ENCODE assay signal across 24 cellular contexts in genomic region chr2:119005081-119005480, GRCh38.
A peak's percentile ranks its signal among the peaks of the same experiment; 100 is the strongest.
DNase-seq lines count a peak whose midpoint lies in the region; ATAC-seq, FAIRE-seq and TF ChIP-seq lines count a peak whose summit lies in the region.
"Had no signal": no experiment of that assay in that cellular context is flagged by ENCODE, and none has a peak within 500 bp of the region (broad histone marks: within the 10 kb centered on the region; RNA-seq: fewer than 3 reads in every experiment).

No MANE protein-coding gene starts in this region.

- no peaks in the 10 kb centered on the region for H3K4me1 Mint-ChIP-seq in osteocyte (ENCODE audit: unreplicated experiment)
- no peaks in the 10 kb centered on the region for H3K4me1 Mint-ChIP-seq in stimulated activated effector memory CD8-positive, alpha-beta T cell treated with anti-CD3 and anti-CD28 coated beads, Interleukin-12 subunit alpha, Interleukin-12 subunit beta, amount 100 ng/mL, for 72 hours
- H3K4me1 Mint-ChIP-seq: CD4-positive, alpha-beta memory T cell; stimulated activated memory B cell treated with anti-CD40 and anti-IgM and Interleukin-4, amounts not matched to agents 10 μg/mL and 1 μg/mL and 100 μg/mL, for 72 hours had no signal

- CTCF ChIA-PET in GM12878 (lab: Yijun Ruan, JAX), result interaction anchor here (1.2 to 1.6 kb wide), 3 partner anchors 18 to 124 kb away, joined by 4 to 5 read pairs (median 5); no protein-coding TSS in a partner anchor

- H3K4me2 ChIP-seq in GM12878 (ENCODE audit: control insufficient read depth, insufficient read depth), result no peak overlapping the region

- peaks cover 0 to 2% of the 10 kb centered on the region in 2 experiments; a peak in 2 of 4 replicates for H3K27me3 ChIP-seq in GM12878 (replicated peaks in 1 of 2; ENCODE audit: control insufficient read depth in 2 of 2, insufficient read depth in 2 of 2, low read length in 1 of 2)

- DNase-seq in H4 (ENCODE audit: low spot score) (peak; percentile 72), NOMO-1 (lab: John Stamatoyannopoulos, UW; ENCODE audit: unreplicated experiment in 2 of 2) (peak; percentile 67 to 81), GM12878 (ENCODE audit: low read depth, low spot score) (no peak), osteocyte (ENCODE audit: extremely low spot score, unreplicated experiment) (peak; percentile 66), putamen (ENCODE audit: low spot score) (no peak), NCI-H526 treated with DMSO at 0.1 percent for 48 hours (lab: John Stamatoyannopoulos, UW) (no peak), left cardiac atrium (no peak)
- no peak for DNase-seq in stimulated activated effector memory CD8-positive, alpha-beta T cell treated with anti-CD3 and anti-CD28 coated beads, Interleukin-12 subunit alpha, Interleukin-12 subunit beta, amount 100 ng/mL, for 72 hours (ENCODE audit: low spot score in 2 of 2)
- DNase-seq: activated CD4-positive, alpha-beta T cell treated with anti-CD3 and anti-CD28 coated beads for 48 hours; activated gamma-delta T cell treated with Interleukin-2 at 50 U/mL for 16 hours; CD4-positive, alpha-beta memory T cell; erythroblast; NCI-H1105 treated with DMSO at 0.1 percent for 48 hours; NCI-H2171 treated with DMSO at 0.1 percent for 48 hours; NCI-H774; right cardiac atrium; stimulated activated CD4-positive, alpha-beta T cell treated with anti-CD3 and anti-CD28 coated beads, Interleukin-15, amount 100 ng/mL, for 24 hours had no signal

- H2AFZ ChIP-seq in GM12878 (ENCODE audit: control insufficient read depth, low read depth, low read length), result no peak overlapping the region

- no peak overlapping the region for H3K4me3 Mint-ChIP-seq in osteocyte (ENCODE audit: unreplicated experiment)
- no peak overlapping the region for H3K4me3 Mint-ChIP-seq in stimulated activated effector memory CD8-positive, alpha-beta T cell treated with anti-CD3 and anti-CD28 coated beads, Interleukin-12 subunit alpha, Interleukin-12 subunit beta, amount 100 ng/mL, for 72 hours
- H3K4me3 Mint-ChIP-seq: CD4-positive, alpha-beta memory T cell; stimulated activated memory B cell treated with anti-CD40 and anti-IgM and Interleukin-4, amounts not matched to agents 10 μg/mL and 1 μg/mL and 100 μg/mL, for 72 hours had no signal

- H3K9me3 Mint-ChIP-seq in osteocyte (ENCODE audit: unreplicated experiment), result no peaks in the 10 kb centered on the region
- peaks cover 2% of the 10 kb centered on the region for H3K9me3 Mint-ChIP-seq in stimulated activated effector memory CD8-positive, alpha-beta T cell treated with anti-CD3 and anti-CD28 coated beads, Interleukin-12 subunit alpha, Interleukin-12 subunit beta, amount 100 ng/mL, for 72 hours
- H3K9me3 Mint-ChIP-seq: stimulated activated memory B cell treated with anti-CD40 and anti-IgM and Interleukin-4, amounts not matched to agents 10 μg/mL and 1 μg/mL and 100 μg/mL, for 72 hours had no signal

- H3K79me2 ChIP-seq in GM12878 (ENCODE audit: control insufficient read depth, insufficient read depth, low read length), result no peaks in the 10 kb centered on the region

- RAD21 ChIA-PET in GM12878 (lab: Charles Lee; ENCODE audit: unreplicated experiment), result interaction anchor here (0.7 to 1.6 kb wide), 4 partner anchors 14 to 124 kb away, joined by 3 to 5 read pairs (median 3); no protein-coding TSS in a partner anchor

- no peaks in the 10 kb centered on the region for H3K36me3 Mint-ChIP-seq in osteocyte (ENCODE audit: unreplicated experiment)
- no peaks in the 10 kb centered on the region for H3K36me3 Mint-ChIP-seq in stimulated activated effector memory CD8-positive, alpha-beta T cell treated with anti-CD3 and anti-CD28 coated beads, Interleukin-12 subunit alpha, Interleukin-12 subunit beta, amount 100 ng/mL, for 72 hours
- H3K36me3 Mint-ChIP-seq: CD4-positive, alpha-beta memory T cell; stimulated activated memory B cell treated with anti-CD40 and anti-IgM and Interleukin-4, amounts not matched to agents 10 μg/mL and 1 μg/mL and 100 μg/mL, for 72 hours had no signal

- H3K27ac Mint-ChIP-seq in osteocyte (ENCODE audit: unreplicated experiment), result no peak overlapping the region
- H3K27ac Mint-ChIP-seq in stimulated activated effector memory CD8-positive, alpha-beta T cell treated with anti-CD3 and anti-CD28 coated beads, Interleukin-12 subunit alpha, Interleukin-12 subunit beta, amount 100 ng/mL, for 72 hours, result no peak overlapping the region
- H3K27ac Mint-ChIP-seq: CD4-positive, alpha-beta memory T cell; stimulated activated memory B cell treated with anti-CD40 and anti-IgM and Interleukin-4, amounts not matched to agents 10 μg/mL and 1 μg/mL and 100 μg/mL, for 72 hours had no signal

- H3K27me3 Mint-ChIP-seq in osteocyte (ENCODE audit: unreplicated experiment), result peaks cover 4% of the 10 kb centered on the region

- H3K4me3 ChIP-seq in GM12878, result no peak overlapping the region
- H3K4me3 ChIP-seq: adrenal gland, cardiac muscle cell, K562, thoracic aorta had no signal

- in situ Hi-C loops in GM12878 (cut with MboI), result no loop called here

- no TSS peak for BruUV-seq in GM12878 (replicated peaks; lab: Mats Ljungman, UMichigan)

- POLR2A ChIA-PET in GM12878 (lab: Charles Lee), result no interaction called here

- H3K27ac ChIP-seq in GM12878 (ENCODE audit: control insufficient read depth, insufficient read depth), result no peak overlapping the region
- H3K27ac ChIP-seq: adrenal gland, cardiac muscle cell, RWPE1, thoracic aorta had no signal

- TF ChIP-seq EP300 in GM12878 (IDR thresholded peaks at IDR 0.05; ENCODE audit: borderline replicate concordance in 1 of 2, control insufficient read depth in 1 of 2, low read depth in 2 of 2, low read length in 2 of 2), result no peak

- H3K9ac ChIP-seq in GM12878 (ENCODE audit: control insufficient read depth, insufficient read depth, low read length), result no peak overlapping the region

- WGBS in GM12878 (ENCODE audit: insufficient coverage, insufficient replicate concordance, low lambda C conversion rate, missing lambda C conversion rate), result 24% methylated on average over 5 of the region's 5 CpGs

- no peaks in the 10 kb centered on the region for H3K4me1 ChIP-seq in GM12878 (ENCODE audit: control insufficient read depth, insufficient read depth, low read length)
- H3K4me1 ChIP-seq: adrenal gland had no signal

- no peak for TF ChIP-seq POLR2A in GM12878 (IDR thresholded peaks at IDR 0.05; ENCODE audit: low read depth, low read length)

- H3K36me3 ChIP-seq in GM12878 (ENCODE audit: control insufficient read depth in 2 of 2, insufficient read depth in 2 of 2, low read length in 1 of 2), result no peaks in the 10 kb centered on the region
- H3K36me3 ChIP-seq: adrenal gland, cardiac muscle cell, thoracic aorta had no signal

- no peaks in the 10 kb centered on the region for H3K9me3 ChIP-seq in GM12878 (replicated peaks; ENCODE audit: control insufficient read depth, insufficient read depth, low read length)
- H3K9me3 ChIP-seq: adrenal gland, thoracic aorta had no signal

- intact Hi-C loops in GM12878 (cut with micrococcal nuclease; ENCODE audit: unreplicated experiment), result no loop called here
- intact Hi-C loops in left cardiac atrium (cut with DNase I), result no loop called here

- TF ChIP-seq RAD21 in GM12878 (IDR thresholded peaks at IDR 0.05; ENCODE audit: insufficient read depth, low read depth, low read length), result no peak

- SMC1A ChIA-PET in GM12878 (lab: Charles Lee; ENCODE audit: uncharacterized antibody, unreplicated experiment), result interaction anchor here (0.8 to 1.1 kb wide), 3 partner anchors 18 to 123 kb away, joined by 3 read pairs; no protein-coding TSS in a partner anchor

- no peak for TF ChIP-seq CTCF in GM12878 (IDR thresholded peaks at IDR 0.05 in 2 of 3, conservative IDR thresholded peaks at IDR 0.05 in 1 of 3; ENCODE audit: control insufficient read depth in 2 of 3, extremely low read depth in 1 of 3, insufficient read depth in 1 of 3, low read depth in 3 of 3, low read length in 3 of 3)
- TF ChIP-seq CTCF in osteocyte (IDR thresholded peaks at IDR 0.05), result no peak

- no peak for FAIRE-seq in GM12878 (lab: Jason Lieb, UNC)
- FAIRE-seq: GM12892, K562 had no signal

- ATAC-seq in GM12878 (peak; percentile 66), left cardiac atrium (no peak)
- ATAC-seq in stimulated activated effector memory CD8-positive, alpha-beta T cell treated with anti-CD3 and anti-CD28 coated beads, Interleukin-12 subunit alpha, Interleukin-12 subunit beta, amount 100 ng/mL, for 72 hours, result no peak
- ATAC-seq: K562; right cardiac atrium; stimulated activated memory B cell treated with anti-CD40 and anti-IgM and Interleukin-4, amounts not matched to agents 10 μg/mL and 1 μg/mL and 100 μg/mL, for 72 hours had no signal

- no peaks in the 10 kb centered on the region for H4K20me1 ChIP-seq in GM12878 (ENCODE audit: control insufficient read depth, insufficient read depth)

TF ChIP-seq in GM12878, 131 proteins besides CTCF, POLR2A, EP300 and RAD21 (continues in another document):
- TF ChIP-seq ASH2L (IDR thresholded peaks at IDR 0.05; ENCODE audit: borderline replicate concordance, low read depth), result no peak
- no peak for TF ChIP-seq FOXM1 (IDR thresholded peaks at IDR 0.05; ENCODE audit: low read depth, low read length)
- peak; percentile 14; the same call in 1 of the 2 replicates for TF ChIP-seq ATF7 (IDR thresholded peaks at IDR 0.05; ENCODE audit: low read depth)
- TF ChIP-seq HCFC1 (IDR thresholded peaks at IDR 0.05; ENCODE audit: low read length), result no peak
- TF ChIP-seq BACH1 (IDR thresholded peaks at IDR 0.05; ENCODE audit: borderline replicate concordance), result no peak
- no peak for TF ChIP-seq CBX3 (IDR thresholded peaks at IDR 0.05; ENCODE audit: borderline replicate concordance, low read depth)
- no peak for TF ChIP-seq BMI1 (IDR thresholded peaks at IDR 0.05; ENCODE audit: borderline replicate concordance)
- TF ChIP-seq SUPT20H (IDR thresholded peaks at IDR 0.05; ENCODE audit: borderline replicate concordance, control insufficient read depth, low read depth, low read length), result no peak

Comparison
In these comparisons a context has a peak if more than half of its experiments do, and no peak if none do; other contexts are left out.
1. DNase-seq: peak in H4 (single experiment), NOMO-1 (2 of 2) and osteocyte (single experiment); none in GM12878 (single experiment), putamen (single experiment), NCI-H526 treated with DMSO at 0.1 percent for 48 hours (single experiment), stimulated activated effector memory CD8-positive, alpha-beta T cell treated with anti-CD3 and anti-CD28 coated beads, Interleukin-12 subunit alpha, Interleukin-12 subunit beta, amount 100 ng/mL, for 72 hours (0 of 2) and left cardiac atrium (single experiment).